Comparison of ENCODE assay signal across 8 cellular contexts in genomic region chr1:228084797-228085196, GRCh38. TPM values are rescaled to one million over a fixed set of nuclear protein-coding genes. Genes with fewer than 3 reads are reported as not detected.
DNase-seq lines count a peak whose midpoint lies in the region; ATAC-seq and TF ChIP-seq lines count a peak whose summit lies in the region.

No MANE protein-coding gene starts in this region.

- WGBS in urinary bladder: 43% methylated on average over 5 of the region's 5 CpGs

- DNase-seq in activated naive CD4-positive, alpha-beta T cell (lab: John Stamatoyannopoulos, UW): no peak
- DNase-seq in MCF 10A (ENCODE audit: unreplicated experiment): no peak
- no peak for DNase-seq in memory B cell (ENCODE audit: low spot score in 2 of 2)
- no peak for DNase-seq in H7
- DNase-seq in GF-D8 (lab: John Stamatoyannopoulos, UW): no peak

- intact Hi-C loops in MCF 10A (cut with micrococcal nuclease): loop anchor here (2.0 to 5.0 kb wide), 2 partner anchors 18 to 137 kb away; partner anchors contain the start of genes C1orf35 and WNT9A

- H3K4me3 ChIP-seq in urinary bladder (ENCODE audit: low read depth, low read length) (peak overlapping the region; percentile 7), H7 (ENCODE audit: insufficient read depth, low read depth, low read length) (no peak overlapping the region)

- H3K27me3 Mint-ChIP-seq in activated naive CD4-positive, alpha-beta T cell treated with anti-CD3 and anti-CD28 coated beads, Interleukin-2, amount 50 U/mL, for 24 hours: no peaks in the 10 kb centered on the region
- H3K27me3 Mint-ChIP-seq in MCF 10A (ENCODE audit: insufficient read depth, unreplicated experiment): no peaks in the 10 kb centered on the region
- H3K27me3 Mint-ChIP-seq in memory B cell: no peaks in the 10 kb centered on the region

- H3K36me3 ChIP-seq in urinary bladder (ENCODE audit: insufficient read depth) (no peaks in the 10 kb centered on the region), H7 (replicated peaks; ENCODE audit: control insufficient read depth, insufficient read depth, low read length) (no peaks in the 10 kb centered on the region; the same call in none of the 2 replicates)

- H3K27ac ChIP-seq in urinary bladder (ENCODE audit: low read depth): no peak overlapping the region

- POLR2A ChIA-PET in MCF 10A (lab: Yijun Ruan, JAX): interaction anchor here (0.6 to 7.9 kb wide), 25 partner anchors 8 to 1144 kb away, joined by 3 to 128 read pairs (median 8); partner anchors contain the start of genes C1orf35, GUK1, IBA57 and MRPL55

- no peaks in the 10 kb centered on the region for H3K9me3 Mint-ChIP-seq in activated naive CD4-positive, alpha-beta T cell treated with anti-CD3 and anti-CD28 coated beads, Interleukin-2, amount 50 U/mL, for 24 hours
- no peaks in the 10 kb centered on the region for H3K9me3 Mint-ChIP-seq in MCF 10A (ENCODE audit: unreplicated experiment)
- no peaks in the 10 kb centered on the region for H3K9me3 Mint-ChIP-seq in memory B cell

- TF ChIP-seq CTCF in MCF 10A (IDR thresholded peaks at IDR 0.05; ENCODE audit: unreplicated experiment): no peak

- H3K36me3 Mint-ChIP-seq in activated naive CD4-positive, alpha-beta T cell treated with anti-CD3 and anti-CD28 coated beads, Interleukin-2, amount 50 U/mL, for 24 hours: peaks cover 6% of the 10 kb centered on the region
- peaks cover 59% of the 10 kb centered on the region for H3K36me3 Mint-ChIP-seq in MCF 10A (ENCODE audit: insufficient read depth, unreplicated experiment)
- peaks cover 5% of the 10 kb centered on the region for H3K36me3 Mint-ChIP-seq in memory B cell

- peaks cover 1% of the 10 kb centered on the region; the same call in 1 of the 2 replicates for H3K27me3 ChIP-seq in H7 (ENCODE audit: control insufficient read depth, insufficient read depth, low read length)

- peaks cover 7% of the 10 kb centered on the region for H3K4me1 ChIP-seq in urinary bladder (ENCODE audit: insufficient read depth)

- peak overlapping the region; percentile 85 for H3K27ac Mint-ChIP-seq in activated naive CD4-positive, alpha-beta T cell treated with anti-CD3 and anti-CD28 coated beads, Interleukin-2, amount 50 U/mL, for 24 hours
- H3K27ac Mint-ChIP-seq in MCF 10A (ENCODE audit: low read depth, unreplicated experiment): peak overlapping the region; percentile 97
- H3K27ac Mint-ChIP-seq in memory B cell: peak overlapping the region; percentile 92

- BruUV-seq in MCF 10A (replicated peaks; lab: Mats Ljungman, UMichigan): no TSS peak

- H3K4me1 Mint-ChIP-seq in activated naive CD4-positive, alpha-beta T cell treated with anti-CD3 and anti-CD28 coated beads, Interleukin-2, amount 50 U/mL, for 24 hours: peaks cover 62% of the 10 kb centered on the region
- H3K4me1 Mint-ChIP-seq in MCF 10A (ENCODE audit: insufficient read depth, unreplicated experiment) (peaks cover 67% of the 10 kb centered on the region), memory B cell (peaks cover 61% of the 10 kb centered on the region)

- no peak for ATAC-seq in memory B cell (ENCODE audit: low read depth)
- no peak for ATAC-seq in HG02885 (IDR thresholded peaks at IDR 0.05; ENCODE audit: poor library complexity, unreplicated experiment)

- H3K4me3 Mint-ChIP-seq in activated naive CD4-positive, alpha-beta T cell treated with anti-CD3 and anti-CD28 coated beads, Interleukin-2, amount 50 U/mL, for 24 hours: peak overlapping the region; percentile 91
- H3K4me3 Mint-ChIP-seq in MCF 10A (ENCODE audit: unreplicated experiment) (peak overlapping the region; percentile 98), memory B cell (peak overlapping the region; percentile 91)

- CTCF ChIA-PET in MCF 10A (lab: Yijun Ruan, JAX): interaction anchor here (0.7 to 4.0 kb wide), 7 partner anchors 13 to 183 kb away, joined by 3 to 42 read pairs (median 6); partner anchors contain the start of genes IBA57, MRPL55 and WNT3A

RNA-seq across cellular contexts. Expression of gene ARF1, which starts 2.3 kb away (rescaled TPM):
- 870 and 1,140 TPM in 2 replicates for total RNA-seq in MCF 10A (2022)
- total RNA-seq in urinary bladder: 112 TPM
- 462 TPM for polyA plus RNA-seq in urinary bladder
- total RNA-seq in H7 (2014; rRNA removed; shearing (Covaris generic)): 292 and 326 TPM in 2 replicates

RNA-seq across cellular contexts. Expression of gene C1orf35, which starts 18.3 kb away (rescaled TPM):
- total RNA-seq in MCF 10A (2022) (48.9 and 49.2 TPM in 2 replicates), urinary bladder (4.3 TPM)
- 25.7 TPM for polyA plus RNA-seq in urinary bladder
- total RNA-seq in H7 (2014; rRNA removed; shearing (Covaris generic)): 38.9 and 45.7 TPM in 2 replicates

RNA-seq across cellular contexts. Expression of gene MRPL55, which starts 24.3 kb away (rescaled TPM):
- 85.4 and 111 TPM in 2 replicates for total RNA-seq in MCF 10A (2022)
- total RNA-seq in urinary bladder: 22.5 TPM
- polyA plus RNA-seq in urinary bladder: 109 TPM
- total RNA-seq in H7 (2014; rRNA removed; shearing (Covaris generic)): 109 and 172 TPM in 2 replicates

RNA-seq across cellular contexts. Expression of gene GUK1, which starts 55.3 kb away (rescaled TPM):
- total RNA-seq in MCF 10A (2022) (495 and 510 TPM in 2 replicates), urinary bladder (103 TPM)
- 492 TPM for polyA plus RNA-seq in urinary bladder
- 216 and 224 TPM in 2 replicates for total RNA-seq in H7 (2014; rRNA removed; shearing (Covaris generic))
